In genomic region chr7:100015232-100016208, GRCh38 we compare ENCODE assay signal across 8 cellular contexts. TPM values are rescaled to one million over a fixed set of nuclear protein-coding genes. Genes with fewer than 3 reads are reported as not detected.
A peak's percentile ranks its signal among the peaks of the same experiment; 100 is the strongest.
DNase-seq lines count a peak whose midpoint lies in the region; ATAC-seq and TF ChIP-seq lines count a peak whose summit lies in the region.

TSS of gene ZKSCAN1 (plus strand) at chr7:100015596. CDS start at chr7:100023507, 7,911 bp downstream.

- H3K9ac ChIP-seq in iPS-20b (ENCODE audit: low read depth, low read length): peak within 1 kb of the TSS; percentile 97

- TF ChIP-seq CTCF in WERI-Rb-1 (IDR thresholded peaks at IDR 0.05; ENCODE audit: low read depth, low read length) (no peak), breast epithelium (IDR thresholded peaks at IDR 0.05) (no peak)

- H3K9me3 ChIP-seq in WERI-Rb-1 (ENCODE audit: severe bottlenecking) (no peaks in the 10 kb centered on the region), breast epithelium (no peaks in the 10 kb centered on the region), iPS-20b (ENCODE audit: insufficient read depth, low read depth, low read length) (no peaks in the 10 kb centered on the region)

- peak within 1 kb of the TSS; percentile 85 for H3K27ac ChIP-seq in WERI-Rb-1
- peak within 1 kb of the TSS; percentile 99 to 100 for H3K27ac ChIP-seq in breast epithelium
- peak within 1 kb of the TSS; percentile 60 for H3K27ac ChIP-seq in iPS-20b (ENCODE audit: low read length)
- peak within 1 kb of the TSS; percentile 96 to 100 (median 99) for H3K27ac ChIP-seq in skin epidermis

- in situ Hi-C loops in ACHN (cut with HindIII; ENCODE audit: low pct_ligation_motif_present, low pct_unique_long_range_greater_than_20kb, low sequenced_read_pairs): no loop called here

- H3K27me3 ChIP-seq in WERI-Rb-1 (ENCODE audit: insufficient read depth, low read depth, severe bottlenecking) (no peaks in the 10 kb centered on the region), breast epithelium (no peaks in the 10 kb centered on the region), iPS-20b (ENCODE audit: insufficient read depth, low read length) (no peaks in the 10 kb centered on the region)

- intact Hi-C loops in breast epithelium (cut with DNase I; ENCODE audit: low total_unique reads): loop anchor here (10.0 kb wide), 1 partner anchor 69 kb away; the partner anchor contains the start of genes COPS6 and ZNF3

- DNase-seq in ACHN (peak; percentile 98), NCI-H2171 treated with DMSO at 0.1 percent for 48 hours (lab: John Stamatoyannopoulos, UW) (peak; percentile 85), WERI-Rb-1 (peak; percentile 90), breast epithelium (ENCODE audit: low spot score in 2 of 2) (peak; percentile 84 to 87)

- ATAC-seq in GM18868 (IDR thresholded peaks at IDR 0.05; ENCODE audit: unreplicated experiment) (peak; percentile 97), HG03108 (IDR thresholded peaks at IDR 0.05; ENCODE audit: unreplicated experiment) (peak; percentile 93)

- H3K4me3 ChIP-seq in WERI-Rb-1 (ENCODE audit: low read depth, low read length) (peak within 1 kb of the TSS; percentile 98), breast epithelium (peak within 1 kb of the TSS; percentile 93 to 100 (median 100)), iPS-20b (ENCODE audit: low read length) (peak within 1 kb of the TSS; percentile 93), skin epidermis (peak within 1 kb of the TSS; percentile 66 to 99 (median 91))

- H3K36me3 ChIP-seq in WERI-Rb-1 (peaks cover 7% of the 10 kb centered on the region), breast epithelium (no peaks in the 10 kb centered on the region), iPS-20b (ENCODE audit: insufficient read depth, low read depth, low read length) (peaks cover 3% of the 10 kb centered on the region; the same call in 1 of the 2 replicates)

- H3K4me1 ChIP-seq in breast epithelium: peaks cover 4 to 10% of the 10 kb centered on the region in 2 donors
- peaks cover 4% of the 10 kb centered on the region; the same call in 1 of the 2 replicates for H3K4me1 ChIP-seq in iPS-20b (ENCODE audit: insufficient read depth, low read length)

- peak; percentile 77 for TF ChIP-seq POLR2A in breast epithelium (IDR thresholded peaks at IDR 0.05)

RNA-seq across cellular contexts. Expression of gene ZKSCAN1, which starts in this region (rescaled TPM):
- total RNA-seq in breast epithelium: 10 to 100 TPM; 30.6 to 65.1 (median 52.4) TPM

Comparison
In these comparisons a context has a peak if more than half of its experiments do, and no peak if none do; other contexts are left out.
1. Peak in every context shown above with its lines: DNase-seq, ATAC-seq, H3K4me3 ChIP-seq and H3K27ac ChIP-seq.